Comparison of ENCODE assay signal across 18 cellular contexts in genomic region chr9:114450181-114450580, GRCh38.
"Had no signal": no experiment of that assay in that cellular context is flagged by ENCODE, and none has a peak within 500 bp of the region (broad histone marks: within the 10 kb centered on the region; RNA-seq: fewer than 3 reads in every experiment).

No MANE protein-coding gene starts in this region.

- H3K4me1 Mint-ChIP-seq: nephron had no signal

- H3K4me3 ChIP-seq: gastrocnemius medialis, left ventricle myocardium inferior, right lobe of liver, thyroid gland had no signal

- DNase-seq: activated CD4-positive, alpha-beta T cell treated with anti-CD3 and anti-CD28 coated beads, Interleukin-2, amount 10 ng/mL, durations not matched to agents 24 days and 14 days; activated CD8-positive, alpha-beta T cell treated with anti-CD3 and anti-CD28 coated beads, Interleukin-2, amount 10 ng/mL, durations not matched to agents 7 days and 5 days; activated naive CD4-positive, alpha-beta T cell treated with anti-CD3 and anti-CD28 coated beads for 36 hours; activated T-cell treated with anti-CD3 and anti-CD28 coated beads, Interleukin-2, amount 50 U/mL, for 4 hours; central memory CD4-positive, alpha-beta T cell; gastrocnemius medialis; left ventricle myocardium inferior; right lobe of liver; small intestine; stimulated activated CD4-positive, alpha-beta T cell treated with anti-CD3 and anti-CD28 coated beads, Interleukin-15, amount 100 ng/mL, for 24 hours; stimulated activated naive CD4-positive, alpha-beta T cell; T-cell; T1000; thyroid gland had no signal

- H3K27ac Mint-ChIP-seq: activated CD4-positive, alpha-beta T cell treated with anti-CD3 and anti-CD28 coated beads, Interleukin-2, amount 10 ng/mL, durations not matched to agents 24 days and 14 days; activated CD8-positive, alpha-beta T cell treated with anti-CD3 and anti-CD28 coated beads, Interleukin-2, amount 10 ng/mL, durations not matched to agents 7 days and 5 days; activated naive CD4-positive, alpha-beta T cell treated with anti-CD3 and anti-CD28 coated beads for 36 hours; nephron had no signal

- H3K36me3 ChIP-seq: gastrocnemius medialis, left ventricle myocardium inferior, right lobe of liver, thyroid gland had no signal

- H3K27ac ChIP-seq: gastrocnemius medialis, left ventricle myocardium inferior, parathyroid adenoma, right lobe of liver, thyroid gland had no signal

- H3K9me3 ChIP-seq: gastrocnemius medialis, right lobe of liver, thyroid gland had no signal

- H3K4me3 Mint-ChIP-seq: activated CD4-positive, alpha-beta T cell treated with anti-CD3 and anti-CD28 coated beads, Interleukin-2, amount 10 ng/mL, durations not matched to agents 24 days and 14 days; activated CD8-positive, alpha-beta T cell treated with anti-CD3 and anti-CD28 coated beads, Interleukin-2, amount 10 ng/mL, durations not matched to agents 7 days and 5 days; activated naive CD4-positive, alpha-beta T cell treated with anti-CD3 and anti-CD28 coated beads for 36 hours; activated T-cell treated with anti-CD3 and anti-CD28 coated beads, Interleukin-2, amount 50 U/mL, for 4 hours; brain; nephron; T-cell had no signal

- H3K9me3 Mint-ChIP-seq: activated naive CD4-positive, alpha-beta T cell treated with anti-CD3 and anti-CD28 coated beads for 36 hours had no signal

- H3K27me3 Mint-ChIP-seq: T-cell had no signal

- H3K4me1 ChIP-seq: gastrocnemius medialis, left ventricle myocardium inferior, right lobe of liver, thyroid gland had no signal

- FAIRE-seq: colon, small intestine had no signal

- H3K9ac ChIP-seq: parathyroid adenoma had no signal

- H2AFZ ChIP-seq: parathyroid adenoma had no signal

- ATAC-seq: activated CD8-positive, alpha-beta T cell treated with anti-CD3 and anti-CD28 coated beads, Interleukin-2, amount 10 ng/mL, durations not matched to agents 7 days and 5 days; activated T-cell treated with anti-CD3 and anti-CD28 coated beads, Interleukin-2, amount 50 U/mL, for 4 hours; gastrocnemius medialis; right lobe of liver; T-cell had no signal

- H3K79me2 ChIP-seq: parathyroid adenoma had no signal

- H3K27me3 ChIP-seq: gastrocnemius medialis, right lobe of liver, thyroid gland had no signal
